ENCODE assay signal across 8 cellular contexts in the genomic region with DNA sequence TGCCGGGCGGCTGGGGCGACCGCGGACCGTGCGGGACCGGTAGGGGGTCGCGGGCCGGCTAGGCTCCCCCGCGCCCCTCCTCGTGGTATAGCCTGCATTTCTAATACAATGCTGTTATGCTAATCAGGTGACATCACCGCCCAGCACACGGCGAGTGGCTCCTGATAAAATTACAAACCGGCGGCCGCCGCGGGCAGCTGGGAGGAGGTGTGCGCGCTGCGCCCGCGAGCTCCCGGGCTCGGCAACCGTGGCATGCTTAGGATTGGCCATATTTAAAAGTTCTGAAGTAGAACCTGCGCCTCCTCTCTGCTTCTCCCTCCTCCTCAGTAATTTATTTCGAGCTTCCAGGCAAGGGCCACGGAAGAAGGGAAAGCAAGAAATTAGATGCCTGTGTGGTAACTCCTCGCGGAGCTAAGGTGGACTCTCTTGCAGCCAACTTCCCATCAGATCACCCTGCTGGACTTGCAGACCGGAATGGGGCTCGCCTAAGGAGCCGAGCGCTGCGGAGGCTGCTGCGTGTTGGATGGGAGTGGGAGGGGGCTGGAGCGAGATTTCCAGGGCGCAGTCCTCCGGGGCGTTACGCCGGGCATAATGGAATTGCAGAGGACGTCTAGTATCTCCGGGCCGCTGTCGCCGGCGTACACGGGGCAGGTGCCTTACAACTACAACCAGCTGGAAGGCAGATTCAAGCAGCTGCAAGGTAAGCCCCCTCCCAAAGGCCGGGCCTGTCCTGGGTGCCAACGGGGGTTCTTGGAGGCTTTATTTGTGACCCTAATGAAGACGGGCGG.
DNase-seq lines count a peak whose midpoint lies in the region; ATAC-seq, FAIRE-seq and TF ChIP-seq lines count a peak whose summit lies in the region.

No MANE protein-coding gene starts in this region.

- H3K9me1 ChIP-seq in K562 (ENCODE audit: control insufficient read depth, insufficient read depth, low read length) = no peaks in the 10 kb centered on the region

- in situ Hi-C loops in K562 (cut with MboI) = no loop called here

- peaks cover 21 to 28% of the 10 kb centered on the region in 2 experiments for H3K4me1 ChIP-seq in K562 (replicated peaks in 1 of 2; ENCODE audit: control insufficient read depth in 2 of 2, insufficient read depth in 2 of 2, low read length in 2 of 2)

- no peak for DNase-seq in GM12864 (ENCODE audit: low read depth)
- peak; percentile 46 for DNase-seq in HFFc6
- peak; percentile 20 for DNase-seq in NCI-H1092 (lab: John Stamatoyannopoulos, UW)
- peak; percentile 57 for DNase-seq in T-helper 22 cell (ENCODE audit: low read depth)
- peak; percentile 65 to 89 (median 72) for DNase-seq in K562 (ENCODE audit: extremely low read depth in 1 of 4, low spot score in 3 of 4)
- DNase-seq in iPS-NIHi11 (ENCODE audit: low spot score) = peak; percentile 89
- peak; percentile 46 to 59 for DNase-seq in stimulated activated CD4-positive, alpha-beta T cell treated with anti-CD3 and anti-CD28 coated beads, Interleukin-12 subunit alpha, Interleukin-12 subunit beta, amount 100 ng/mL, for 24 hours (ENCODE audit: low read depth in 2 of 2)
- no peak for DNase-seq in hippocampal formation (lab: John Stamatoyannopoulos, UW)

- H3K4me2 ChIP-seq in K562 (ENCODE audit: insufficient read depth, low read length) = peak overlapping the region; percentile 96

- TF ChIP-seq RAD21 in K562 (CRISPR knock-in tag; conservative IDR thresholded peaks at IDR 0.05 in 1 of 2, IDR thresholded peaks at IDR 0.05 in 1 of 2) = no peak

- H3K4me3 Mint-ChIP-seq in HFFc6 = peak overlapping the region; percentile 93

- peak overlapping the region; percentile 99 for H3K27ac Mint-ChIP-seq in HFFc6

- H3K79me2 ChIP-seq in K562 (ENCODE audit: control insufficient read depth, insufficient read depth, low read length) = peaks cover 49% of the 10 kb centered on the region

- POLR2A ChIA-PET in K562 (lab: Yijun Ruan, JAX) = interaction anchor here (0.6 to 5.0 kb wide), 10 partner anchors 11 to 583 kb away, joined by 3 to 28 read pairs (median 4); no protein-coding TSS in a partner anchor

- TSS peak; percentile 78 for BruUV-seq in K562 (replicated peaks; lab: Mats Ljungman, UMichigan)

- FAIRE-seq in K562 (lab: Jason Lieb, UNC) = peak; percentile 60

- peaks cover 5% of the 10 kb centered on the region for H3K27me3 Mint-ChIP-seq in HFFc6 (ENCODE audit: insufficient read depth)

- peak; percentile 64 for TF ChIP-seq POLR2A in K562 (conservative IDR thresholded peaks at IDR 0.05)

- H3K9ac ChIP-seq in K562 (ENCODE audit: insufficient read depth in 1 of 2, low read depth in 2 of 2, low read length in 2 of 2) = peak overlapping the region; percentile 91 to 96

- peak; percentile 81 for ATAC-seq in K562

- H3K27me3 ChIP-seq in K562 (ENCODE audit: control insufficient read depth in 2 of 2, insufficient read depth in 2 of 2, low read length in 2 of 2) = no peaks in the 10 kb centered on the region

- 0% methylated on average over 55 of the region's 58 CpGs for WGBS in K562 (ENCODE audit: insufficient coverage, low coverage, missing lambda C conversion rate)

- H3K36me3 ChIP-seq in K562 (ENCODE audit: control insufficient read depth, insufficient read depth, low read length) = 0 out of 3 replicates have a peak, but pooled peaks cover 2% of the 10 kb centered on the region

- H3K27ac ChIP-seq in K562 (ENCODE audit: extremely low read depth, low read depth, low read length) = peak overlapping the region; percentile 88

- no peaks in the 10 kb centered on the region for H3K9me3 Mint-ChIP-seq in HFFc6

- peak overlapping the region; percentile 93 for H2AFZ ChIP-seq in K562 (ENCODE audit: low read depth, low read length)

- peaks cover 73% of the 10 kb centered on the region for H3K4me1 Mint-ChIP-seq in HFFc6 (ENCODE audit: low read depth)

- no peaks in the 10 kb centered on the region for H3K9me3 ChIP-seq in K562 (replicated peaks; ENCODE audit: control insufficient read depth, insufficient read depth, low read depth, low read length)

- peaks cover 14% of the 10 kb centered on the region for H3K36me3 Mint-ChIP-seq in HFFc6 (ENCODE audit: low read depth)

- intact Hi-C loops in K562 (cut with micrococcal nuclease) = loop anchor here (2.0 kb wide), 2 partner anchors 14 to 44 kb away; no protein-coding TSS in a partner anchor

- CTCF ChIA-PET in K562 (lab: Yijun Ruan, JAX; ENCODE audit: low intra/inter-chr PET ratio) = no interaction called here

- no peak; the same call in 1 of the 2 replicates for TF ChIP-seq EP300 in K562 (IDR thresholded peaks at IDR 0.05; ENCODE audit: low read length)

- TF ChIP-seq CTCF in GM12864 (IDR thresholded peaks at IDR 0.05; ENCODE audit: low read depth, low read length, missing control alignments) (no peak), HFFc6 (IDR thresholded peaks at IDR 0.05) (peak; percentile 3; the same call in 1 of the 2 replicates), K562 (IDR thresholded peaks at IDR 0.05 in 2 of 3, conservative IDR thresholded peaks at IDR 0.05 in 1 of 3; ENCODE audit: insufficient read depth in 2 of 3, low read depth in 1 of 3, low read length in 3 of 3) (no peak)

- no peaks in the 10 kb centered on the region for H4K20me1 ChIP-seq in K562 (replicated peaks; ENCODE audit: control insufficient read depth, insufficient read depth, low read length)

- peak overlapping the region; percentile 92 for H3K4me3 ChIP-seq in GM12864 (ENCODE audit: low read depth, low read length)
- H3K4me3 ChIP-seq in K562 = peak overlapping the region; percentile 78

TF ChIP-seq in K562, 482 proteins besides CTCF, POLR2A, EP300 and RAD21 (continues in another document):
- TF ChIP-seq RBM34 (IDR thresholded peaks at IDR 0.05; ENCODE audit: borderline replicate concordance, insufficient read depth, low read length) = no peak
- TF ChIP-seq, protein P1, sequence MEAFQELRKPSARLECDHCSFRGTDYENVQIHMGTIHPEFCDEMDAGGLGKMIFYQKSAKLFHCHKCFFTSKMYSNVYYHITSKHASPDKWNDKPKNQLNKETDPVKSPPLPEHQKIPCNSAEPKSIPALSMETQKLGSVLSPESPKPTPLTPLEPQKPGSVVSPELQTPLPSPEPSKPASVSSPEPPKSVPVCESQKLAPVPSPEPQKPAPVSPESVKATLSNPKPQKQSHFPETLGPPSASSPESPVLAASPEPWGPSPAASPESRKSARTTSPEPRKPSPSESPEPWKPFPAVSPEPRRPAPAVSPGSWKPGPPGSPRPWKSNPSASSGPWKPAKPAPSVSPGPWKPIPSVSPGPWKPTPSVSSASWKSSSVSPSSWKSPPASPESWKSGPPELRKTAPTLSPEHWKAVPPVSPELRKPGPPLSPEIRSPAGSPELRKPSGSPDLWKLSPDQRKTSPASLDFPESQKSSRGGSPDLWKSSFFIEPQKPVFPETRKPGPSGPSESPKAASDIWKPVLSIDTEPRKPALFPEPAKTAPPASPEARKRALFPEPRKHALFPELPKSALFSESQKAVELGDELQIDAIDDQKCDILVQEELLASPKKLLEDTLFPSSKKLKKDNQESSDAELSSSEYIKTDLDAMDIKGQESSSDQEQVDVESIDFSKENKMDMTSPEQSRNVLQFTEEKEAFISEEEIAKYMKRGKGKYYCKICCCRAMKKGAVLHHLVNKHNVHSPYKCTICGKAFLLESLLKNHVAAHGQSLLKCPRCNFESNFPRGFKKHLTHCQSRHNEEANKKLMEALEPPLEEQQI (IDR thresholded peaks at IDR 0.05) = no peak
- TF ChIP-seq, protein P2, sequence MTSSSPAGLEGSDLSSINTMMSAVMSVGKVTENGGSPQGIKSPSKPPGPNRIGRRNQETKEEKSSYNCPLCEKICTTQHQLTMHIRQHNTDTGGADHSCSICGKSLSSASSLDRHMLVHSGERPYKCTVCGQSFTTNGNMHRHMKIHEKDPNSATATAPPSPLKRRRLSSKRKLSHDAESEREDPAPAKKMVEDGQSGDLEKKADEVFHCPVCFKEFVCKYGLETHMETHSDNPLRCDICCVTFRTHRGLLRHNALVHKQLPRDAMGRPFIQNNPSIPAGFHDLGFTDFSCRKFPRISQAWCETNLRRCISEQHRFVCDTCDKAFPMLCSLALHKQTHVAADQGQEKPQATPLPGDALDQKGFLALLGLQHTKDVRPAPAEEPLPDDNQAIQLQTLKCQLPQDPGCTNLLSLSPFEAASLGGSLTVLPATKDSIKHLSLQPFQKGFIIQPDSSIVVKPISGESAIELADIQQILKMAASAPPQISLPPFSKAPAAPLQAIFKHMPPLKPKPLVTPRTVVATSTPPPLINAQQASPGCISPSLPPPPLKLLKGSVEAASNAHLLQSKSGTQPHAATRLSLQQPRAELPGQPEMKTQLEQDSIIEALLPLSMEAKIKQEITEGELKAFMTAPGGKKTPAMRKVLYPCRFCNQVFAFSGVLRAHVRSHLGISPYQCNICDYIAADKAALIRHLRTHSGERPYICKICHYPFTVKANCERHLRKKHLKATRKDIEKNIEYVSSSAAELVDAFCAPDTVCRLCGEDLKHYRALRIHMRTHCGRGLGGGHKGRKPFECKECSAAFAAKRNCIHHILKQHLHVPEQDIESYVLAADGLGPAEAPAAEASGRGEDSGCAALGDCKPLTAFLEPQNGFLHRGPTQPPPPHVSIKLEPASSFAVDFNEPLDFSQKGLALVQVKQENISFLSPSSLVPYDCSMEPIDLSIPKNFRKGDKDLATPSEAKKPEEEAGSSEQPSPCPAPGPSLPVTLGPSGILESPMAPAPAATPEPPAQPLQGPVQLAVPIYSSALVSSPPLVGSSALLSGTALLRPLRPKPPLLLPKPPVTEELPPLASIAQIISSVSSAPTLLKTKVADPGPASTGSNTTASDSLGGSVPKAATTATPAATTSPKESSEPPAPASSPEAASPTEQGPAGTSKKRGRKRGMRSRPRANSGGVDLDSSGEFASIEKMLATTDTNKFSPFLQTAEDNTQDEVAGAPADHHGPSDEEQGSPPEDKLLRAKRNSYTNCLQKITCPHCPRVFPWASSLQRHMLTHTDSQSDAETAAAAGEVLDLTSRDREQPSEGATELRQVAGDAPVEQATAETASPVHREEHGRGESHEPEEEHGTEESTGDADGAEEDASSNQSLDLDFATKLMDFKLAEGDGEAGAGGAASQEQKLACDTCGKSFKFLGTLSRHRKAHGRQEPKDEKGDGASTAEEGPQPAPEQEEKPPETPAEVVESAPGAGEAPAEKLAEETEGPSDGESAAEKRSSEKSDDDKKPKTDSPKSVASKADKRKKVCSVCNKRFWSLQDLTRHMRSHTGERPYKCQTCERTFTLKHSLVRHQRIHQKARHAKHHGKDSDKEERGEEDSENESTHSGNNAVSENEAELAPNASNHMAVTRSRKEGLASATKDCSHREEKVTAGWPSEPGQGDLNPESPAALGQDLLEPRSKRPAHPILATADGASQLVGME (CRISPR knock-in tag; IDR thresholded peaks at IDR 0.05) = no peak
- TF ChIP-seq, protein P3, sequence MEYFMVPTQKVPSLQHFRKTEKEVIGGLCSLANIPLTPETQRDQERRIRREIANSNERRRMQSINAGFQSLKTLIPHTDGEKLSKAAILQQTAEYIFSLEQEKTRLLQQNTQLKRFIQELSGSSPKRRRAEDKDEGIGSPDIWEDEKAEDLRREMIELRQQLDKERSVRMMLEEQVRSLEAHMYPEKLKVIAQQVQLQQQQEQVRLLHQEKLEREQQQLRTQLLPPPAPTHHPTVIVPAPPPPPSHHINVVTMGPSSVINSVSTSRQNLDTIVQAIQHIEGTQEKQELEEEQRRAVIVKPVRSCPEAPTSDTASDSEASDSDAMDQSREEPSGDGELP (CRISPR knock-in tag; IDR thresholded peaks at IDR 0.05; ENCODE audit: borderline replicate concordance) = peak; percentile 86

Comparison
In these comparisons a context has a peak if more than half of its experiments do, and no peak if none do; other contexts are left out.
1. DNase-seq: peak in HFFc6 (single experiment), NCI-H1092 (single experiment), T-helper 22 cell (single experiment), K562 (4 of 4), iPS-NIHi11 (single experiment) and stimulated activated CD4-positive, alpha-beta T cell treated with anti-CD3 and anti-CD28 coated beads, Interleukin-12 subunit alpha, Interleukin-12 subunit beta, amount 100 ng/mL, for 24 hours (2 of 2); none in GM12864 (single experiment) and hippocampal formation (0 of 2).